Comparison of ENCODE assay signal across 15 cellular contexts in the genomic region with DNA sequence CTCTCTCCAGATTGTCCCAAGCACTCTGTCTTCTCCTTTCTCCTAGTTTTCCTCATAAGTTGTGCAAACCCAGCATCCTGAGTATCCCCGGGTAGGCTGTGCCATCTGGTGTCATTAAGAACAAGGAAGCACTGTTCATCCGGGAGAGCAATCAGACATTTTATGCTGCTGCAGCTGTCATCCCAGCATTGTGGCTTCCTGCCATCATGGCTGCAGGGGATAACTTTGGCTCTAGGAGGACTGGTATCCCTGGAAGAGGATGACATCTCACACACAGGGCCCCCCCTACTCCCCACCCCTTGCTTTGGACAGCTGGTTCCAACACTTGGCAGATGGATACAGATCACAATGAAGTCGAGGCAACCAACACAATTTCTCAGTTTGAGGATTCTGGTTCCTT.
A peak's percentile ranks its signal among the peaks of the same experiment; 100 is the strongest.
DNase-seq lines count a peak whose midpoint lies in the region; ATAC-seq and TF ChIP-seq lines count a peak whose summit lies in the region.
"Had no signal": no experiment of that assay in that cellular context is flagged by ENCODE, and none has a peak within 500 bp of the region (broad histone marks: within the 10 kb centered on the region; RNA-seq: fewer than 3 reads in every experiment).

No MANE protein-coding gene starts in this region.

- H3K4me3 Mint-ChIP-seq in endothelial cell (ENCODE audit: unreplicated experiment), result no peak overlapping the region
- H3K4me3 Mint-ChIP-seq: activated CD4-positive, alpha-beta memory T cell treated with anti-CD3 and anti-CD28 coated beads for 36 hours; activated T-helper 1 cell treated with anti-CD3 and anti-CD28 coated beads, Interleukin-12 subunit alpha, Interleukin-12 subunit beta, Interleukin-2, Interleukin-4 antibody, amounts not matched to agents 30 ng/mL and 10 ng/mL and 1 ng/mL, durations not matched to agents 14 hours and 24 hours and 36 hours; B cell had no signal

- DNase-seq in Ammon's horn (ENCODE audit: low spot score), result peak; percentile 64
- DNase-seq in HT1080 (ENCODE audit: low read depth), result peak; percentile 7
- peak; percentile 32 for DNase-seq in RPMI7951 (ENCODE audit: low read depth)
- DNase-seq in left ventricle myocardium superior, result peak; percentile 27
- DNase-seq in dedifferentiated amniotic fluid mesenchymal stem cell (ENCODE audit: extremely low spot score), result no peak
- DNase-seq in endothelial cell (ENCODE audit: low spot score), result no peak
- no peak for DNase-seq in stimulated activated CD8-positive, alpha-beta memory T cell treated with anti-CD3 and anti-CD28 coated beads, Interleukin-4, amount 100 ng/mL, for 48 hours
- DNase-seq: activated CD4-positive, alpha-beta memory T cell treated with anti-CD3 and anti-CD28 coated beads for 36 hours; effector CD4-positive, alpha-beta T cell; MG63; NCI-H226; upper lobe of left lung had no signal

- no peaks in the 10 kb centered on the region for H3K27me3 Mint-ChIP-seq in endothelial cell (ENCODE audit: unreplicated experiment)
- H3K27me3 Mint-ChIP-seq: activated CD4-positive, alpha-beta memory T cell treated with anti-CD3 and anti-CD28 coated beads for 36 hours; B cell had no signal

- H3K4me1 Mint-ChIP-seq in endothelial cell (ENCODE audit: unreplicated experiment), result no peaks in the 10 kb centered on the region
- H3K4me1 Mint-ChIP-seq: B cell had no signal

- ATAC-seq in left ventricle myocardium superior (peak; percentile 53), GM19324 (IDR thresholded peaks at IDR 0.05; ENCODE audit: low FRiP score, unreplicated experiment) (no peak)

- H3K27ac Mint-ChIP-seq in endothelial cell (ENCODE audit: unreplicated experiment), result no peak overlapping the region
- H3K27ac Mint-ChIP-seq: activated CD4-positive, alpha-beta memory T cell treated with anti-CD3 and anti-CD28 coated beads for 36 hours; activated T-helper 1 cell treated with anti-CD3 and anti-CD28 coated beads, Interleukin-12 subunit alpha, Interleukin-12 subunit beta, Interleukin-2, Interleukin-4 antibody, amounts not matched to agents 30 ng/mL and 10 ng/mL and 1 ng/mL, durations not matched to agents 14 hours and 24 hours and 36 hours; B cell had no signal

- TF ChIP-seq CTCF in endothelial cell (IDR thresholded peaks at IDR 0.05; ENCODE audit: unreplicated experiment), result no peak

- intact Hi-C loops in left ventricle myocardium superior (cut with micrococcal nuclease), result no loop called here

- no peaks in the 10 kb centered on the region for H3K9me3 Mint-ChIP-seq in endothelial cell (ENCODE audit: unreplicated experiment)

- no peaks in the 10 kb centered on the region for H3K36me3 Mint-ChIP-seq in endothelial cell (ENCODE audit: low read depth, unreplicated experiment)
- H3K36me3 Mint-ChIP-seq: activated CD4-positive, alpha-beta memory T cell treated with anti-CD3 and anti-CD28 coated beads for 36 hours had no signal

Comparison
In these comparisons a context has a peak if more than half of its experiments do, and no peak if none do; other contexts are left out.
1. DNase-seq: peak in Ammon's horn (single experiment), HT1080 (single experiment), RPMI7951 (single experiment) and left ventricle myocardium superior (single experiment); none in dedifferentiated amniotic fluid mesenchymal stem cell (single experiment), endothelial cell (single experiment) and stimulated activated CD8-positive, alpha-beta memory T cell treated with anti-CD3 and anti-CD28 coated beads, Interleukin-4, amount 100 ng/mL, for 48 hours (single experiment).